ENCODE assay signal across 8 cellular contexts in the genomic region with DNA sequence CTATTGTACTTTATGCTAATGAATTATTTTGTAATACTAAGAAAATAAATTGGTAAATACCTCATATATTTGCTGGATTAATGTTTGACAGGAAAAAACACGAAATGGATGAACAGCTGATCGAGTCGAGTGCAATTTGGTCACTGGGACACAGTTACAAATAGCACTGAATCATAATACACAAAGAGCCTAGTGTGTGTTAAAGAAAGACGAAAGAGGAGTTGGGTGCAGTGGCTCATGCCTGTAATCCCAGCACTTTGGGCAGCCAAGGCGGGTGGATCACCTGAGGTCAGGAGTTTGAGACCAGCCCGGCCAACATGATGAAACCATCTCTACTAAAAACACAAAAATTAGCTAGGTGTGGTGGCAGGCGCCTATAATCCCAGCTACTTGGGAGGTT. TPM values are rescaled to one million over a fixed set of nuclear protein-coding genes. Genes with fewer than 3 reads are reported as not detected.
DNase-seq lines count a peak whose midpoint lies in the region; ATAC-seq, FAIRE-seq and TF ChIP-seq lines count a peak whose summit lies in the region.
"Not testable (repeated sequence)": the region's sequence is repeated elsewhere in the genome, so short reads cannot be mapped to it uniquely, and the experiment has no call there.

No MANE protein-coding gene starts in this region.

- H2AFZ ChIP-seq in PC-9; K562 (ENCODE audit: low read depth, low read length): not testable (repeated sequence)

- H3K9me1 ChIP-seq in K562 (ENCODE audit: control insufficient read depth, insufficient read depth, low read length) = not testable (repeated sequence)

- peak overlapping the region; percentile 36; the same call in 1 of the 2 replicates for H3K27ac Mint-ChIP-seq in HFFc6

- CTCF ChIA-PET in A673 (lab: Charles Lee); PC-9 (lab: Charles Lee); K562 (lab: Yijun Ruan, JAX; ENCODE audit: low intra/inter-chr PET ratio): not testable (repeated sequence)

- not testable (repeated sequence) for TF ChIP-seq EP300 in K562 (IDR thresholded peaks at IDR 0.05; ENCODE audit: low read length)

- not testable (repeated sequence) for TF ChIP-seq CTCF in A673 (conservative IDR thresholded peaks at IDR 0.05; ENCODE audit: low read depth, low read length); HFFc6 (IDR thresholded peaks at IDR 0.05); RWPE2 (IDR thresholded peaks at IDR 0.05; ENCODE audit: poor library complexity, severe bottlenecking); K562 (IDR thresholded peaks at IDR 0.05 in 2 of 3, conservative IDR thresholded peaks at IDR 0.05 in 1 of 3; ENCODE audit: insufficient read depth in 2 of 3, low read depth in 1 of 3, low read length in 3 of 3)
- 0 out of 2 replicates have a peak, but pooled peaks have one; percentile 16 for TF ChIP-seq CTCF in PC-9 (conservative IDR thresholded peaks at IDR 0.05)

- intact Hi-C loops in A673 (cut with micrococcal nuclease; ENCODE audit: unreplicated experiment); K562 (cut with micrococcal nuclease): not testable (repeated sequence)
- intact Hi-C loops in PC-9 (cut with micrococcal nuclease; ENCODE audit: unreplicated experiment) = loop anchor here (5.0 kb wide), 1 partner anchor 56 kb away; no protein-coding TSS in a partner anchor

- in situ Hi-C loops in K562 (cut with MboI) = not testable (repeated sequence)

- not testable (repeated sequence) for H3K9ac ChIP-seq in SK-N-MC (ENCODE audit: insufficient read length); K562 (ENCODE audit: insufficient read depth in 1 of 2, low read depth in 2 of 2, low read length in 2 of 2)

- H3K79me2 ChIP-seq in PC-9 (ENCODE audit: low read depth); K562 (ENCODE audit: control insufficient read depth, insufficient read depth, low read length): not testable (repeated sequence)

- DNase-seq in A673 (ENCODE audit: low spot score); HFFc6; PC-9; RWPE2 (ENCODE audit: low spot score); SK-N-MC (ENCODE audit: low read depth, low spot score); K562 (ENCODE audit: extremely low read depth in 1 of 4, low spot score in 3 of 4); left lobe of liver (ENCODE audit: low spot score): not testable (repeated sequence)
- DNase-seq in mesenteric fat pad (ENCODE audit: low spot score) = peak; percentile 33

- H3K9me3 Mint-ChIP-seq in HFFc6 = not testable (repeated sequence)

- H3F3A ChIP-seq in PC-9 (ENCODE audit: insufficient read depth, low read depth) = peaks cover 54% of the 10 kb centered on the region

- WGBS in K562 (ENCODE audit: insufficient coverage, low coverage, missing lambda C conversion rate) = 92% methylated on average over 7 of the region's 7 CpGs

- not testable (repeated sequence) for TF ChIP-seq POLR2A in K562 (conservative IDR thresholded peaks at IDR 0.05)

- not testable (repeated sequence) for FAIRE-seq in K562 (lab: Jason Lieb, UNC)

- H3K4me1 ChIP-seq in A673 (ENCODE audit: insufficient read depth, low read length, poor library complexity, severe bottlenecking) = peaks cover 17% of the 10 kb centered on the region
- not testable (repeated sequence) for H3K4me1 ChIP-seq in PC-9 (replicated peaks; ENCODE audit: insufficient read depth); K562 (replicated peaks in 1 of 2; ENCODE audit: control insufficient read depth in 2 of 2, insufficient read depth in 2 of 2, low read length in 2 of 2)
- H3K4me1 ChIP-seq in RWPE2 (ENCODE audit: insufficient read depth, poor library complexity, severe bottlenecking) = peaks cover 16% of the 10 kb centered on the region

- peaks cover 13% of the 10 kb centered on the region for H4K20me1 ChIP-seq in PC-9 (ENCODE audit: insufficient read depth)
- not testable (repeated sequence) for H4K20me1 ChIP-seq in K562 (replicated peaks; ENCODE audit: control insufficient read depth, insufficient read depth, low read length)

- not testable (repeated sequence) for ATAC-seq in RWPE2 (ENCODE audit: low read depth); K562
- peak; percentile 9 for ATAC-seq in left lobe of liver

- H3K27me3 Mint-ChIP-seq in HFFc6 (ENCODE audit: insufficient read depth) = not testable (repeated sequence)

- not testable (repeated sequence) for H3K9me3 ChIP-seq in A673 (ENCODE audit: low read depth, low read length, poor library complexity, severe bottlenecking); PC-9 (ENCODE audit: insufficient read depth, low read depth); RWPE2 (ENCODE audit: severe bottlenecking); SK-N-MC (ENCODE audit: low read depth, low read length); K562 (replicated peaks; ENCODE audit: control insufficient read depth, insufficient read depth, low read depth, low read length)

- peaks cover 45% of the 10 kb centered on the region for H3K36me3 Mint-ChIP-seq in HFFc6 (ENCODE audit: low read depth)

- POLR2A ChIA-PET in A673 (lab: Charles Lee; ENCODE audit: low non-redundant PET); PC-9 (lab: Charles Lee; ENCODE audit: unreplicated experiment): not testable (repeated sequence)
- POLR2A ChIA-PET in K562 (lab: Yijun Ruan, JAX) = interaction anchor here (0.8 kb wide), 1 partner anchor 19 kb away, joined by 3 read pairs; no protein-coding TSS in a partner anchor

- not testable (repeated sequence) for TF ChIP-seq RAD21 in K562 (CRISPR knock-in tag; conservative IDR thresholded peaks at IDR 0.05 in 1 of 2, IDR thresholded peaks at IDR 0.05 in 1 of 2)

- not testable (repeated sequence) for H3K4me3 ChIP-seq in A673 (ENCODE audit: low read depth, low read length, poor library complexity, severe bottlenecking); PC-9; RWPE2 (ENCODE audit: severe bottlenecking); SK-N-MC; K562

- not testable (repeated sequence) for BruUV-seq in A673 (replicated peaks; lab: Mats Ljungman, UMichigan); PC-9 (replicated peaks; lab: Mats Ljungman, UMichigan); K562 (replicated peaks; lab: Mats Ljungman, UMichigan)

- H3K4me2 ChIP-seq in PC-9; K562 (ENCODE audit: insufficient read depth, low read length): not testable (repeated sequence)

- H3K4me1 Mint-ChIP-seq in HFFc6 (ENCODE audit: low read depth) = peaks cover 31% of the 10 kb centered on the region

- H3K9me2 ChIP-seq in PC-9 (ENCODE audit: insufficient read depth) = not testable (repeated sequence)

- not testable (repeated sequence) for H3K27me3 ChIP-seq in A673 (replicated peaks; ENCODE audit: insufficient read depth, low read depth, low read length, poor library complexity); PC-9 (ENCODE audit: insufficient read depth, low read depth); RWPE2 (ENCODE audit: insufficient read depth, poor library complexity, severe bottlenecking); K562 (ENCODE audit: control insufficient read depth in 2 of 2, insufficient read depth in 2 of 2, low read length in 2 of 2)

- H3K27ac ChIP-seq in A673 (ENCODE audit: low read depth, low read length, poor library complexity, severe bottlenecking) (peak overlapping the region; percentile 64), RWPE2 (ENCODE audit: poor library complexity, severe bottlenecking) (peak overlapping the region; percentile 44), SK-N-MC (peak overlapping the region; percentile 48)
- not testable (repeated sequence) for H3K27ac ChIP-seq in PC-9; K562 (ENCODE audit: extremely low read depth, low read depth, low read length)

- H3K36me3 ChIP-seq in A673 (ENCODE audit: insufficient read depth, low read length, poor library complexity, severe bottlenecking) (peaks cover 43% of the 10 kb centered on the region), PC-9 (ENCODE audit: low read depth) (peaks cover 26% of the 10 kb centered on the region), RWPE2 (ENCODE audit: low read depth) (peaks cover 48% of the 10 kb centered on the region), SK-N-MC (ENCODE audit: insufficient read depth, low read length) (peaks cover 54% of the 10 kb centered on the region), K562 (ENCODE audit: control insufficient read depth, insufficient read depth, low read length) (peaks cover 40% of the 10 kb centered on the region; the same call in 2 of the 3 replicates)

- H3K4me3 Mint-ChIP-seq in HFFc6 = not testable (repeated sequence)

RNA-seq across cellular contexts. Expression of gene PSMD12, which starts 28.0 kb away (rescaled TPM):
- total RNA-seq in A673 (2021) (165 and 192 TPM in 2 replicates), PC-9 (2021) (46.8 and 80.5 TPM in 2 replicates), K562 (2014; rRNA removed) (36.6 and 46.1 TPM in 2 replicates), K562 (2014; rRNA removed; fragmentation: Illumina TruSeq; extraction: Trizol) (60.9 and 84.1 TPM in 2 replicates), K562 (2015; rRNA removed; fragmentation: Illumina TruSeq; extraction: Trizol) (47.3 and 54.8 TPM in 2 replicates), K562 (2021) (90.0 and 103 TPM in 2 replicates), left lobe of liver (28.1 TPM), mesenteric fat pad (56.2 TPM)
- 10 to 100 TPM; 62.3 to 74.4 (median 73.2) TPM for total RNA-seq in HFFc6 (2021; fragmentation: NEBNext Ultra II Directional; extraction: Animal tissue kit (Norgen Biotek cat#: 25700))
- total RNA-seq in K562 (2011; cell fraction: chromatin; rRNA removed; ENCODE audit: low replicate concordance) = 38.5 and 116 TPM in 2 replicates
- 19.7 and 20.5 TPM in 2 replicates for total RNA-seq in K562 (2011; cell fraction: nucleolus; rRNA removed)
- total RNA-seq in K562 (2011; cell fraction: nucleoplasm; rRNA removed) = 33.6 and 56.9 TPM in 2 replicates
- polyA plus RNA-seq in K562 (2011; rRNA removed) (55.0 and 87.9 TPM in 2 replicates), K562 (2014; fragmentation: Illumina TruSeq; extraction: Trizol) (136 and 150 TPM in 2 replicates), K562 (2014; fragmentation: Nextera tagmentation; extraction: Ambion mirVana) (10 to 100 TPM; 39.5 to 65.5 TPM), K562 (2014; rRNA removed) (86.9 and 108 TPM in 2 replicates)
- polyA plus RNA-seq in K562 (2011; cell fraction: cytosol; rRNA removed) = 15.6 and 22.5 TPM in 2 replicates
- polyA plus RNA-seq in K562 (2011; cell fraction: nucleus; rRNA removed) = 15.6 and 20.4 TPM in 2 replicates
- 46.5 and 101 TPM in 2 replicates for polyA plus RNA-seq in K562 (2012)
- 75.8 and 76.9 TPM in 2 replicates for polyA minus RNA-seq in K562 (2011; rRNA and poly(A)+ RNA removed)
- polyA minus RNA-seq in K562 (2011; cell fraction: cytosol; rRNA and poly(A)+ RNA removed) = 27.1 and 32.6 TPM in 2 replicates
- 15.3 and 26.3 TPM in 2 replicates for polyA minus RNA-seq in K562 (2011; cell fraction: nucleus; rRNA and poly(A)+ RNA removed)

RNA-seq across cellular contexts. Expression of gene PITPNC1, which starts 38.7 kb away (rescaled TPM):
- total RNA-seq in A673 (2021) = 34.2 and 35.5 TPM in 2 replicates
- total RNA-seq in HFFc6 (2021; fragmentation: NEBNext Ultra II Directional; extraction: Animal tissue kit (Norgen Biotek cat#: 25700)) = 10 to 100 TPM in 1 of 6 experiments, 1 to 10 TPM in 5; 6.9 to 11.1 (median 7.7) TPM
- total RNA-seq in PC-9 (2021) = 6.0 and 7.1 TPM in 2 replicates
- total RNA-seq in K562 (2011; cell fraction: chromatin; rRNA removed; ENCODE audit: low replicate concordance) = 2.3 and 5.3 TPM in 2 replicates
- 0.53 and 1.2 TPM in 2 replicates for total RNA-seq in K562 (2011; cell fraction: nucleolus; rRNA removed)
- total RNA-seq in K562 (2011; cell fraction: nucleoplasm; rRNA removed) = 1.8 TPM in 2 replicates
- total RNA-seq in K562 (2014; rRNA removed) = 0.37 and 0.82 TPM in 2 replicates
- 0.70 and 0.80 TPM in 2 replicates for total RNA-seq in K562 (2014; rRNA removed; fragmentation: Illumina TruSeq; extraction: Trizol)
- 0.25 and 0.53 TPM in 2 replicates for total RNA-seq in K562 (2015; rRNA removed; fragmentation: Illumina TruSeq; extraction: Trizol)
- total RNA-seq in K562 (2021) = 0.85 and 1.1 TPM in 2 replicates
- 0.65 and 0.76 TPM in 2 replicates for polyA plus RNA-seq in K562 (2011; rRNA removed)
- polyA plus RNA-seq in K562 (2011; cell fraction: cytosol; rRNA removed) = 0.21 and 0.65 TPM in 2 replicates
- 0.30 and 0.56 TPM in 2 replicates for polyA plus RNA-seq in K562 (2011; cell fraction: nucleus; rRNA removed)
- polyA plus RNA-seq in K562 (2012) = 0.56 and 0.58 TPM in 2 replicates
- 0.83 and 1.0 TPM in 2 replicates for polyA plus RNA-seq in K562 (2014; fragmentation: Illumina TruSeq; extraction: Trizol)
- polyA plus RNA-seq in K562 (2014; fragmentation: Nextera tagmentation; extraction: Ambion mirVana) = under 1 TPM; 0.11 to 0.45 TPM
- polyA plus RNA-seq in K562 (2014; rRNA removed) = 0.37 and 0.49 TPM in 2 replicates
- polyA minus RNA-seq in K562 (2011; rRNA and poly(A)+ RNA removed) = 1.3 and 2.2 TPM in 2 replicates
- 0.48 TPM in 1 of 2 replicates, not detected in the other for polyA minus RNA-seq in K562 (2011; cell fraction: cytosol; rRNA and poly(A)+ RNA removed)
- 0.56 and 0.67 TPM in 2 replicates for polyA minus RNA-seq in K562 (2011; cell fraction: nucleus; rRNA and poly(A)+ RNA removed)
- 13.1 TPM for total RNA-seq in left lobe of liver
- 47.1 TPM for total RNA-seq in mesenteric fat pad
